In genomic region chr3:48555231-48555948, GRCh38 we compare ENCODE assay signal across 12 cellular contexts. TPM values are rescaled to one million over a fixed set of nuclear protein-coding genes. Genes with fewer than 3 reads are reported as not detected.
DNase-seq lines count a peak whose midpoint lies in the region; ATAC-seq and TF ChIP-seq lines count a peak whose summit lies in the region.
"Had no signal": no experiment of that assay in that cellular context is flagged by ENCODE, and none has a peak within 500 bp of the region (broad histone marks: within the 10 kb centered on the region; RNA-seq: fewer than 3 reads in every experiment).

No MANE protein-coding gene starts in this region.

- no peak for ATAC-seq in right cardiac atrium
- no peak for ATAC-seq in heart left ventricle
- no peak for ATAC-seq in T-helper 17 cell
- ATAC-seq in upper lobe of right lung: no peak

- no peak overlapping the region for H3K27ac Mint-ChIP-seq in T-helper 17 cell

- no peaks in the 10 kb centered on the region for H3K27me3 ChIP-seq in right cardiac atrium (ENCODE audit: control insufficient read depth, insufficient read depth)
- no peaks in the 10 kb centered on the region for H3K27me3 ChIP-seq in heart left ventricle
- no peaks in the 10 kb centered on the region for H3K27me3 ChIP-seq in hepatocyte
- no peaks in the 10 kb centered on the region for H3K27me3 ChIP-seq in transverse colon
- no peaks in the 10 kb centered on the region for H3K27me3 ChIP-seq in upper lobe of right lung
- H3K27me3 ChIP-seq: adrenal gland had no signal

- peak in 2 of 3 donors; percentile 17 to 35 for DNase-seq in right cardiac atrium
- no peak for DNase-seq in heart left ventricle
- DNase-seq in T-helper 17 cell: no peak
- no peak for DNase-seq in hepatocyte (ENCODE audit: low spot score)
- DNase-seq in transverse colon: no peak
- DNase-seq in upper lobe of right lung: no peak
- DNase-seq in A172 (ENCODE audit: low spot score): no peak
- no peak for DNase-seq in GM13977 (ENCODE audit: low spot score)
- DNase-seq: adrenal gland; DMS79 treated with DMSO at 0.1 percent for 48 hours; SHP77 treated with DMSO at 0.1 percent for 48 hours; stimulated activated naive CD4-positive, alpha-beta T cell had no signal

- H2AFZ ChIP-seq in hepatocyte: no peak overlapping the region

- TF ChIP-seq CTCF in heart left ventricle (IDR thresholded peaks at IDR 0.05): no peak
- TF ChIP-seq CTCF in hepatocyte (IDR thresholded peaks at IDR 0.05; ENCODE audit: poor library complexity): no peak
- TF ChIP-seq CTCF in transverse colon (IDR thresholded peaks at IDR 0.05): no peak
- no peak for TF ChIP-seq CTCF in upper lobe of right lung (IDR thresholded peaks at IDR 0.05)
- no peak for TF ChIP-seq CTCF in GM13977 (IDR thresholded peaks at IDR 0.05; ENCODE audit: extremely low read depth, insufficient read depth, missing control alignments)

- TF ChIP-seq POLR2A in heart left ventricle (IDR thresholded peaks at IDR 0.05) (no peak), transverse colon (IDR thresholded peaks at IDR 0.05) (no peak)

- peak overlapping the region; percentile 68 for H3K4me3 Mint-ChIP-seq in T-helper 17 cell

- in situ Hi-C loops in transverse colon (cut with MboI; ENCODE audit: low pct_ligation_motif_present in 1 of 4, low pct_unique_long_range_greater_than_20kb in 1 of 4, low sequenced_read_pairs in 3 of 4): no loop called here
- in situ Hi-C loops in GM13977 (cut with MboI; ENCODE audit: low pct_unique_long_range_greater_than_20kb, low sequenced_read_pairs, unreplicated experiment): no loop called here

- H3K4me2 ChIP-seq in hepatocyte: peak overlapping the region; percentile 79

- H3K4me1 ChIP-seq in right cardiac atrium (ENCODE audit: control insufficient read depth, insufficient read depth, low read length): peaks cover 2% of the 10 kb centered on the region
- peaks cover 5 to 70% (median 26%) of the 10 kb centered on the region in 12 donors for H3K4me1 ChIP-seq in heart left ventricle
- H3K4me1 ChIP-seq in hepatocyte (ENCODE audit: insufficient read depth): peaks cover 16% of the 10 kb centered on the region
- peaks cover 9 to 48% (median 24%) of the 10 kb centered on the region in 4 donors for H3K4me1 ChIP-seq in transverse colon
- peaks cover 24% of the 10 kb centered on the region for H3K4me1 ChIP-seq in upper lobe of right lung

- WGBS in right cardiac atrium: 87% methylated on average over 10 of the region's 10 CpGs
- WGBS in heart left ventricle, 4 donors: 91 to 94% (median 93%) methylated on average over 10 of the region's 10 CpGs
- WGBS in hepatocyte (ENCODE audit: low lambda C conversion rate, missing lambda C conversion rate): 71% methylated on average over 10 of the region's 10 CpGs
- WGBS in transverse colon (ENCODE audit: low coverage in 1 of 2), 2 donors: 71% methylated on average over 10 of the region's 10 CpGs; no CpG with 5 or more reads in 1 of the 2 donors

- no peaks in the 10 kb centered on the region for H3K9me3 ChIP-seq in right cardiac atrium (ENCODE audit: control insufficient read depth, low read length)
- no peaks in the 10 kb centered on the region for H3K9me3 ChIP-seq in heart left ventricle
- no peaks in the 10 kb centered on the region for H3K9me3 ChIP-seq in T-helper 17 cell (ENCODE audit: control insufficient read depth, low read length, poor library complexity, severe bottlenecking)
- H3K9me3 ChIP-seq in hepatocyte (ENCODE audit: low read depth): no peaks in the 10 kb centered on the region
- H3K9me3 ChIP-seq in transverse colon: no peaks in the 10 kb centered on the region
- H3K9me3 ChIP-seq in upper lobe of right lung: no peaks in the 10 kb centered on the region
- H3K9me3 ChIP-seq: adrenal gland had no signal

- H3K4me3 ChIP-seq in right cardiac atrium (ENCODE audit: low read length) (no peak overlapping the region), heart left ventricle (peak overlapping the region in 1 of 12 donors; percentile 70), hepatocyte (peak overlapping the region; percentile 43), transverse colon (no peak overlapping the region), upper lobe of right lung (no peak overlapping the region)

- peaks cover 13% of the 10 kb centered on the region for H3K79me2 ChIP-seq in hepatocyte

- H3K27ac ChIP-seq in right cardiac atrium (ENCODE audit: low read length) (no peak overlapping the region), heart left ventricle (no peak overlapping the region), hepatocyte (no peak overlapping the region), transverse colon (peak overlapping the region; percentile 43 to 84 (median 78)), upper lobe of right lung (no peak overlapping the region)

- intact Hi-C loops in right cardiac atrium (cut with DNase I) (no loop called here), heart left ventricle (cut with DNase I) (loop anchor here in 4 of 10 donors (5.0 to 10.0 kb wide), 5 partner anchors 48 to 281 kb away; partner anchors contain the start of genes UQCRC1 (in 2 of the 4) and ATRIP (in 1 of the 4)), transverse colon (cut with DNase I; ENCODE audit: low total_unique reads) (no loop called here), upper lobe of right lung (cut with DNase I) (no loop called here)

- H3K4me1 Mint-ChIP-seq in T-helper 17 cell: peaks cover 19% of the 10 kb centered on the region

- H3K9me2 ChIP-seq in hepatocyte (replicated peaks; ENCODE audit: insufficient read depth): no peaks in the 10 kb centered on the region

- no peaks in the 10 kb centered on the region for H4K20me1 ChIP-seq in hepatocyte (ENCODE audit: insufficient read depth, poor library complexity, severe bottlenecking)

- peaks cover 9% of the 10 kb centered on the region for H3K27me3 Mint-ChIP-seq in T-helper 17 cell

- H3K36me3 ChIP-seq in heart left ventricle (no peaks in the 10 kb centered on the region), hepatocyte (replicated peaks; ENCODE audit: insufficient read depth, low read depth) (no peaks in the 10 kb centered on the region), transverse colon (no peaks in the 10 kb centered on the region), upper lobe of right lung (no peaks in the 10 kb centered on the region)
- H3K36me3 ChIP-seq: adrenal gland had no signal

- H3K36me3 Mint-ChIP-seq in T-helper 17 cell (ENCODE audit: low read depth): no peaks in the 10 kb centered on the region

- TF ChIP-seq EP300 in transverse colon (IDR thresholded peaks at IDR 0.05; ENCODE audit: low read depth): no peak

RNA-seq across cellular contexts. Expression of gene PFKFB4, which starts 1.2 kb away (rescaled TPM):
- 1 to 10 TPM; 1.9 to 2.7 (median 2.1) TPM for total RNA-seq in right cardiac atrium
- polyA plus RNA-seq in right cardiac atrium: 0.75 TPM
- total RNA-seq in heart left ventricle: 1 to 10 TPM in 5 of 9 donors, under 1 TPM in 4; 0.44 to 9.1 (median 1.0) TPM
- polyA plus RNA-seq in heart left ventricle: 1 to 10 TPM; 1.2 to 1.3 TPM
- 1 to 10 TPM; 1.6 to 3.3 TPM for total RNA-seq in T-helper 17 cell
- total RNA-seq in hepatocyte: 12.0 and 14.1 TPM in 2 replicates
- polyA plus RNA-seq in hepatocyte: 8.2 and 9.5 TPM in 2 replicates
- 1 to 10 TPM in 3 of 4 donors, under 1 TPM in 1; 0.37 to 7.9 (median 6.7) TPM for total RNA-seq in transverse colon
- 11.0 TPM for total RNA-seq in upper lobe of right lung
- 7.6 and 8.4 TPM in 2 replicates for total RNA-seq in A172 (2014; rRNA removed; shearing (Covaris generic))

RNA-seq across cellular contexts. Expression of gene UCN2, which starts 8.2 kb away (rescaled TPM):
- total RNA-seq in right cardiac atrium (not detected), heart left ventricle (under 1 TPM in 5 of 9 donors, not detected in 4; 0.23 to 0.35 (median 0.25) TPM), T-helper 17 cell (not detected), hepatocyte (0.08 and 0.30 TPM in 2 replicates), transverse colon (not detected), upper lobe of right lung (not detected)
- polyA plus RNA-seq in right cardiac atrium (0.16 TPM), heart left ventricle (under 1 TPM; 0.11 to 0.15 TPM), hepatocyte (1.1 and 1.5 TPM in 2 replicates)
- total RNA-seq in A172 (2014; rRNA removed; shearing (Covaris generic)): 1.3 and 5.0 TPM in 2 replicates

RNA-seq across cellular contexts. Expression of gene COL7A1, which starts 39.7 kb away (rescaled TPM):
- 10 to 100 TPM in 2 of 4 donors, 1 to 10 TPM in 2; 4.8 to 20.4 (median 10.6) TPM for total RNA-seq in right cardiac atrium
- polyA plus RNA-seq in right cardiac atrium: 8.7 TPM
- total RNA-seq in heart left ventricle: 10 to 100 TPM in 6 of 9 donors, 1 to 10 TPM in 3; 2.4 to 25.2 (median 11.5) TPM
- 10 to 100 TPM in 1 of 2 donors, 1 to 10 TPM in 1; 4.8 to 18.5 TPM for polyA plus RNA-seq in heart left ventricle
- under 1 TPM; 0.73 to 0.94 TPM for total RNA-seq in T-helper 17 cell
- 5.7 and 17.4 TPM in 2 replicates for total RNA-seq in hepatocyte
- polyA plus RNA-seq in hepatocyte: 19.6 and 24.7 TPM in 2 replicates
- 10 to 100 TPM in 2 of 4 donors, 1 to 10 TPM in 2; 4.8 to 19.1 (median 12.9) TPM for total RNA-seq in transverse colon
- total RNA-seq in upper lobe of right lung: 3.7 TPM
- 105 and 128 TPM in 2 replicates for total RNA-seq in A172 (2014; rRNA removed; shearing (Covaris generic))

RNA-seq across cellular contexts. Expression of gene SHISA5, which starts 51.4 kb away (rescaled TPM):
- total RNA-seq in right cardiac atrium (10 to 100 TPM; 72.9 to 93.1 (median 76.2) TPM), heart left ventricle (100 to 1,000 TPM in 2 of 9 donors, 10 to 100 TPM in 7; 38.6 to 124 (median 54.6) TPM), T-helper 17 cell (100 to 1,000 TPM; 148 to 188 TPM), hepatocyte (172 and 192 TPM in 2 replicates), transverse colon (10 to 100 TPM; 72.9 to 89.4 (median 80.8) TPM), upper lobe of right lung (163 TPM)
- polyA plus RNA-seq in right cardiac atrium (57.0 TPM), heart left ventricle (10 to 100 TPM; 25.8 to 68.5 TPM), hepatocyte (369 TPM in 2 replicates)
- 143 and 147 TPM in 2 replicates for total RNA-seq in A172 (2014; rRNA removed; shearing (Covaris generic))

RNA-seq across cellular contexts. Expression of gene UQCRC1, which starts 54.1 kb away (rescaled TPM):
- total RNA-seq in right cardiac atrium (100 to 1,000 TPM; 622 to 677 (median 648) TPM), heart left ventricle (1,000 to 10,000 TPM in 5 of 9 donors, 100 to 1,000 TPM in 4; 580 to 2,191 (median 1,008) TPM), T-helper 17 cell (10 to 100 TPM; 86.1 to 92.1 TPM), hepatocyte (308 and 352 TPM in 2 replicates), transverse colon (100 to 1,000 TPM; 579 to 974 (median 655) TPM), upper lobe of right lung (126 TPM)
- polyA plus RNA-seq in right cardiac atrium (865 TPM), heart left ventricle (1,000 to 10,000 TPM in 1 of 2 donors, 100 to 1,000 TPM in 1; 802 to 1,337 TPM), hepatocyte (405 and 411 TPM in 2 replicates)
- 485 and 565 TPM in 2 replicates for total RNA-seq in A172 (2014; rRNA removed; shearing (Covaris generic))

Comparison
In these comparisons a context has a peak if more than half of its experiments do, and no peak if none do; other contexts are left out.
1. DNase-seq: peak in right cardiac atrium (2 of 3); none in heart left ventricle (0 of 5), T-helper 17 cell (0 of 3), hepatocyte (single experiment), transverse colon (single experiment), upper lobe of right lung (single experiment), A172 (single experiment) and GM13977 (single experiment).
2. H3K27ac ChIP-seq: peak in transverse colon (4 of 4); none in right cardiac atrium (single experiment), heart left ventricle (0 of 12), hepatocyte (single experiment) and upper lobe of right lung (single experiment).